In genomic region chr12:53929527-53929926, GRCh38 we compare ENCODE assay signal across 25 cellular contexts. TPM values are rescaled to one million over a fixed set of nuclear protein-coding genes. Genes with fewer than 3 reads are reported as not detected.
"Had no signal": no experiment of that assay in that cellular context is flagged by ENCODE, and none has a peak within 500 bp of the region (broad histone marks: within the 10 kb centered on the region; RNA-seq: fewer than 3 reads in every experiment).

No MANE protein-coding gene starts in this region.

- H3K36me3 Mint-ChIP-seq: T-cell had no signal

- H3K9ac ChIP-seq: SK-N-SH had no signal

- DNase-seq: IMR-90, Karpas-422, KG1, MG63, NCI-H1092, NCI-H1105 treated with DMSO at 0.1 percent for 48 hours, NCI-H1417 treated with DMSO at 0.1 percent for 48 hours, NCI-H146, NCI-H1694 treated with DMSO at 0.1 percent for 48 hours, NCI-H1930, NCI-H2081, NCI-H2107, NCI-H2227 treated with DMSO at 0.1 percent for 48 hours, NCI-H524, NCI-H526 treated with DMSO at 0.1 percent for 48 hours, NCI-H748 treated with DMSO at 0.1 percent for 48 hours, SHP77, SK-N-SH, SW 1271, T-cell had no signal

- ATAC-seq: HepG2, T-cell had no signal

- H3K9me3 ChIP-seq: MG63, SK-N-SH had no signal

- FAIRE-seq: HepG2 had no signal

- H3K4me2 ChIP-seq: SK-N-SH had no signal

- H3K4me3 ChIP-seq: MG63 had no signal

- H3K27ac ChIP-seq: RWPE1 had no signal

- H3K36me3 ChIP-seq: MG63 had no signal

- H3K9me2 ChIP-seq: SK-N-SH had no signal

- H3K4me3 Mint-ChIP-seq: T-cell had no signal

- H3K27ac Mint-ChIP-seq: T-cell had no signal

RNA-seq across cellular contexts. Expression of gene HOXC13, which starts 9.1 kb away (rescaled TPM):
- total RNA-seq: IMR-90 had no signal
- polyA plus RNA-seq: HepG2, IMR-90, SK-N-SH had no signal

RNA-seq across cellular contexts. Expression of gene HOXC12, which starts 25.2 kb away (rescaled TPM):
- total RNA-seq: HepG2, HT1080, IMR-90, NCI-H460, SK-MEL-5, T-cell had no signal
- polyA plus RNA-seq: HepG2, IMR-90, SK-N-SH had no signal

RNA-seq across cellular contexts. Expression of gene HOXC11, which starts 43.4 kb away (rescaled TPM):
- total RNA-seq: HepG2, HT1080, IMR-90, T-cell had no signal
- polyA plus RNA-seq: HepG2, IMR-90, SK-N-SH had no signal

RNA-seq across cellular contexts. Expression of gene HOTAIR, which starts 45.2 kb away (rescaled TPM):
- total RNA-seq: HepG2, IMR-90, SK-MEL-5, T-cell had no signal
- polyA plus RNA-seq: HepG2, IMR-90, SK-N-SH had no signal

RNA-seq across cellular contexts. Expression of gene HOXC10, which starts 55.4 kb away (rescaled TPM):
- total RNA-seq: HepG2, IMR-90 had no signal
- polyA plus RNA-seq: HepG2 had no signal
